Comparison of ENCODE assay signal across 8 cellular contexts in genomic region chr22:42277988-42278776, GRCh38. TPM values are rescaled to one million over a fixed set of nuclear protein-coding genes. Genes with fewer than 3 reads are reported as not detected.
DNase-seq lines count a peak whose midpoint lies in the region; ATAC-seq and TF ChIP-seq lines count a peak whose summit lies in the region.
"Had no signal": no experiment of that assay in that cellular context is flagged by ENCODE, and none has a peak within 500 bp of the region (broad histone marks: within the 10 kb centered on the region; RNA-seq: fewer than 3 reads in every experiment).

No MANE protein-coding gene starts in this region.

- peaks cover 0 to 5% of the 10 kb centered on the region in 2 donors for H3K4me1 ChIP-seq in left lung
- H3K4me1 ChIP-seq in CD8-positive, alpha-beta memory T cell (ENCODE audit: insufficient read depth, low read length): peaks cover 3% of the 10 kb centered on the region

- no peaks in the 10 kb centered on the region for H3K9me3 Mint-ChIP-seq in CD8-positive, alpha-beta memory T cell

- peaks cover 0 to 2% (median 0%) of the 10 kb centered on the region in 3 donors for H3K36me3 Mint-ChIP-seq in CD8-positive, alpha-beta memory T cell

- peaks cover 0 to 37% of the 10 kb centered on the region in 2 donors for H3K27me3 ChIP-seq in left lung
- peaks cover 4% of the 10 kb centered on the region for H3K27me3 ChIP-seq in CD8-positive, alpha-beta memory T cell (ENCODE audit: insufficient read depth, low read length, poor library complexity, severe bottlenecking)

- peak overlapping the region in 2 of 8 donors; percentile 38 to 55 for H3K27ac Mint-ChIP-seq in CD8-positive, alpha-beta memory T cell

- H3K4me1 Mint-ChIP-seq in CD8-positive, alpha-beta memory T cell: peaks cover 2 to 9% (median 4%) of the 10 kb centered on the region in 3 donors

- ATAC-seq in GM18867 (IDR thresholded peaks at IDR 0.05; ENCODE audit: unreplicated experiment) (peak; percentile 69), left lung (peak; percentile 37), HG02571 (IDR thresholded peaks at IDR 0.05; ENCODE audit: unreplicated experiment) (no peak), GM18858 (IDR thresholded peaks at IDR 0.05; ENCODE audit: unreplicated experiment) (no peak)

- peaks cover 9 to 14% of the 10 kb centered on the region in 2 donors for H3K27me3 Mint-ChIP-seq in CD8-positive, alpha-beta memory T cell

- no peaks in the 10 kb centered on the region for H3K9me3 ChIP-seq in left lung
- H3K9me3 ChIP-seq in CD8-positive, alpha-beta memory T cell (ENCODE audit: low read length): no peaks in the 10 kb centered on the region

- CTCF ChIA-PET in CD8-positive, alpha-beta memory T cell (lab: Charles Lee): interaction anchor here (0.8 kb wide), 1 partner anchor 104 kb away, joined by 3 read pairs; no protein-coding TSS in a partner anchor

- no peak for TF ChIP-seq CTCF in left lung (IDR thresholded peaks at IDR 0.05)

- DNase-seq in D341Med (ENCODE audit: low spot score) (peak; percentile 88), RPMI7951 (ENCODE audit: low read depth) (peak; percentile 15), left lung (no peak)
- no peak for DNase-seq in CD8-positive, alpha-beta memory T cell
- DNase-seq: GOT3 had no signal

- no peak overlapping the region for H3K4me3 Mint-ChIP-seq in CD8-positive, alpha-beta memory T cell

- POLR2A ChIA-PET in CD8-positive, alpha-beta memory T cell (lab: Charles Lee): interaction anchor here (0.6 kb wide), 1 partner anchor 86 kb away, joined by 5 read pairs; no protein-coding TSS in a partner anchor

- intact Hi-C loops in left lung (cut with DNase I): no loop called here

- H3K4me3 ChIP-seq in left lung: no peak overlapping the region
- H3K4me3 ChIP-seq in CD8-positive, alpha-beta memory T cell (ENCODE audit: low read length): no peak overlapping the region

- no peaks in the 10 kb centered on the region for H3K36me3 ChIP-seq in left lung
- no peaks in the 10 kb centered on the region for H3K36me3 ChIP-seq in CD8-positive, alpha-beta memory T cell (ENCODE audit: insufficient read depth, low read length)

- no peak overlapping the region for H3K27ac ChIP-seq in left lung
- H3K27ac ChIP-seq in CD8-positive, alpha-beta memory T cell (ENCODE audit: low read depth, low read length): no peak overlapping the region

RNA-seq across cellular contexts. Expression of gene TCF20, which starts 7.7 kb away (rescaled TPM):
- 12.5 and 13.9 TPM in 2 replicates for total RNA-seq in RPMI7951 (2014; rRNA removed; shearing (Covaris generic))
- 10 to 100 TPM; 35.0 to 41.3 TPM for total RNA-seq in left lung
- 10 to 100 TPM; 64.0 to 68.2 TPM for total RNA-seq in CD8-positive, alpha-beta memory T cell
- 3.3 TPM for polyA plus RNA-seq in CD8-positive, alpha-beta memory T cell

Comparison
In these comparisons a context has a peak if more than half of its experiments do, and no peak if none do; other contexts are left out.
1. DNase-seq: peak in D341Med (single experiment) and RPMI7951 (single experiment); none in left lung (0 of 2) and CD8-positive, alpha-beta memory T cell (0 of 5).
2. ATAC-seq: peak in GM18867 (single experiment) and left lung (single experiment); none in HG02571 (single experiment) and GM18858 (single experiment).